Comparison of ENCODE assay signal across 8 cellular contexts in the genomic region with DNA sequence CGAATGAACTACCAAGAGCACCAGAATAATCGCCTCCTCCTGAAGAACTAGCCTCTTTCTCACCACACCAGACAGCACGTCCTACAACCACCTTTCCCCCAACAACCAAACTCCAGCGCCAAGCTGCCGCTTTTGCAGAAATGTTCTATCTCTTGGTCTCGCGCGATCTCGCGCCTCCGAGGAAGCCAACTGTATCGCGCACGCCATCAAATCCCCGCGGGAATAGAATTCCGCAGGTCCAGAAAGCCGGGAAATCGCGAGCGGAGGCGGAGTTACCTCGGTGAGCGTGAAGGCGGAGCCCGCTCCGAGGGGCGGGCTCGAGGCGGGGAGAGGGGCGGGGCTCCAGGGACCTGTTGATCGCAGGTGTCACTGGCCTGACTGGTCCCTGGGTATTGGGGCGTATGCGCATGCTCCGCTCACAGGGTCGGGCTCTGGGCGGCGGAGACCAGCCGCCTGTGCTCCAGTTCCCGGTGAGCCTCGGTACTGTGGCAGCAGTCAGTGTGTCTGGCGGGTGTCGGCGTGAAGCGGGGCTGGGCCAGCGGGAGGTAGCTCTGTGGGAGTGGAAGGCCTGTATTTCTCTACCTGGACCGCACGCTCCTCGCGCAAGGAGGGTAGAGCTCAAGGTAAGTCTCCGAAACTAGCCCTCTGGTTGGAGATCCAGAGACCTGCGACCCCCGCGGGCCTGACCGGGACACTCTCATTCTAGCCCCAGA. TPM values are rescaled to one million over a fixed set of nuclear protein-coding genes. Genes with fewer than 3 reads are reported as not detected.
DNase-seq lines count a peak whose midpoint lies in the region; ATAC-seq and TF ChIP-seq lines count a peak whose summit lies in the region.

Gene USP53 (plus strand): TSS at position 463 of the 713 bp plus-strand sequence. CDS start 27,047 bp downstream, outside the sequence.

- peak within 1 kb of the TSS; percentile 89 for H3K27ac Mint-ChIP-seq in activated naive CD8-positive, alpha-beta T cell treated with anti-CD3 and anti-CD28 coated beads for 36 hours

- H3K36me3 Mint-ChIP-seq in activated naive CD8-positive, alpha-beta T cell treated with anti-CD3 and anti-CD28 coated beads for 36 hours = peaks cover 7% of the 10 kb centered on the region

- H3K9me3 Mint-ChIP-seq in activated naive CD8-positive, alpha-beta T cell treated with anti-CD3 and anti-CD28 coated beads for 36 hours = no peaks in the 10 kb centered on the region

- H3K27me3 Mint-ChIP-seq in activated naive CD8-positive, alpha-beta T cell treated with anti-CD3 and anti-CD28 coated beads for 36 hours = no peaks in the 10 kb centered on the region

- peaks cover 34% of the 10 kb centered on the region for H3K4me1 Mint-ChIP-seq in activated naive CD8-positive, alpha-beta T cell treated with anti-CD3 and anti-CD28 coated beads for 36 hours

- DNase-seq in GM10248 (ENCODE audit: extremely low spot score) (peak; percentile 96), NCI-H1105 treated with DMSO at 0.1 percent for 48 hours (lab: John Stamatoyannopoulos, UW) (peak; percentile 92), SKM-1 treated with dmso at 0.1 percent for 144 hours (lab: John Stamatoyannopoulos, UW; ENCODE audit: unreplicated experiment) (peak; percentile 90), glomerular endothelial cell (ENCODE audit: extremely low read depth, low read depth, low spot score) (peak; percentile 92), nucleus accumbens (lab: John Stamatoyannopoulos, UW) (peak; percentile 47 to 98 (median 88)), superior temporal gyrus (ENCODE audit: extremely low spot score) (peak; percentile 86)
- peak; percentile 97 for DNase-seq in activated naive CD8-positive, alpha-beta T cell treated with anti-CD3 and anti-CD28 coated beads for 36 hours

- POLR2A ChIA-PET in GM10248 (lab: Yijun Ruan, JAX) = interaction anchor here (1.3 kb wide), 1 partner anchor 26 kb away, joined by 3 read pairs; no protein-coding TSS in a partner anchor

- CTCF ChIA-PET in GM10248 (lab: Yijun Ruan, JAX) = interaction anchor here (0.8 to 4.2 kb wide), 12 partner anchors 10 to 231 kb away, joined by 3 to 20 read pairs (median 4); a partner anchor contains a TSS

- ATAC-seq in HG02623 (IDR thresholded peaks at IDR 0.05; ENCODE audit: unreplicated experiment) = peak; percentile 93

- no peak for TF ChIP-seq CTCF in GM10248 (IDR thresholded peaks at IDR 0.05; ENCODE audit: control extremely low read depth, extremely low read depth, low read depth, missing control alignments)

- peak within 1 kb of the TSS; percentile 87 for H3K4me3 Mint-ChIP-seq in activated naive CD8-positive, alpha-beta T cell treated with anti-CD3 and anti-CD28 coated beads for 36 hours

RNA-seq across cellular contexts. Expression of gene USP53, which starts in this region (rescaled TPM):
- total RNA-seq in activated naive CD8-positive, alpha-beta T cell treated with anti-CD3 and anti-CD28 coated beads for 36 hours = 10 to 100 TPM; 12.6 to 13.0 TPM
- 15.8 and 26.5 TPM in 2 replicates for total RNA-seq in glomerular endothelial cell

Comparison
In these comparisons a context has a peak if more than half of its experiments do, and no peak if none do; other contexts are left out.
1. Peak in every context shown above with its lines: DNase-seq and ATAC-seq.